21 cellular contexts compared by ENCODE assay signal in the genomic region with DNA sequence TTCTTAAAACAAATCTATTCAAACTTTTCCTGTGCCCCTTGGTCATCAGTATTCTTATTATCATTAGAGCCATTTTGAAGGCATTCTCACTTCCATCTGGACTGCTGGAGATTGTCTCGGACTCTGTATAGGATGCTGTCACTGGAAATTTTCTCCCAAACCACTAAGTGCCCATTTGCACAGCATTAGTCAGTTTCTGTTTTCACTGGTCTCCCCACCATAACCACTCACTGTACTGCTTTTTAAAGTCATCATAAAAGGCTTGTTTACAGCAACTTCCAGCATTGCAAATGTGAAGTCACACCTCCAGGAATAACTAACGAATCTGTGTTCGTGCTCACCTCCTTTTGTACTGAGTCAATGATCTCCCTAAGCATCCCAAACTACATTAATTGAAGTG.
"Had no signal": no experiment of that assay in that cellular context is flagged by ENCODE, and none has a peak within 500 bp of the region (broad histone marks: within the 10 kb centered on the region; RNA-seq: fewer than 3 reads in every experiment).

No MANE protein-coding gene starts in this region.

- H3K36me3 Mint-ChIP-seq: activated naive CD8-positive, alpha-beta T cell treated with anti-CD3 and anti-CD28 coated beads for 36 hours; brain had no signal

- H3K4me3 Mint-ChIP-seq: activated CD4-positive, alpha-beta memory T cell treated with anti-CD3 and anti-CD28 coated beads, Interleukin-2, amount 10 ng/mL, durations not matched to agents 7 days and 5 days; activated CD8-positive, alpha-beta memory T cell treated with anti-CD3 and anti-CD28 coated beads, Interleukin-2, amount 10 ng/mL, durations not matched to agents 7 days and 5 days; activated naive CD8-positive, alpha-beta T cell treated with anti-CD3 and anti-CD28 coated beads for 36 hours; brain; central memory CD8-positive, alpha-beta T cell; nephron progenitor cell had no signal

- DNase-seq: activated CD4-positive, alpha-beta memory T cell treated with anti-CD3 and anti-CD28 coated beads, Interleukin-2, amount 10 ng/mL, durations not matched to agents 7 days and 5 days; activated CD4-positive, alpha-beta T cell treated with anti-CD3 and anti-CD28 coated beads for 48 hours; activated CD4-positive, CD25-positive, alpha-beta regulatory T cell; activated CD8-positive, alpha-beta memory T cell treated with anti-CD3 and anti-CD28 coated beads, Interleukin-2, amount 10 ng/mL, durations not matched to agents 7 days and 5 days; activated naive CD4-positive, alpha-beta T cell; activated naive CD8-positive, alpha-beta T cell treated with anti-CD3 and anti-CD28 coated beads for 36 hours; amniotic stem cell; colonic mucosa; gastrocnemius medialis; heart left ventricle; left lung; midbrain; nephron progenitor cell; nucleus accumbens; stimulated activated CD4-positive, alpha-beta T cell treated with anti-CD3 and anti-CD28 coated beads, Interleukin-2, amount 100 ng/mL, for 24 hours; stimulated activated naive CD8-positive, alpha-beta T cell treated with anti-CD3 and anti-CD28 coated beads, Interleukin-15, Interleukin-2, amounts not matched to agents 100 U/mL and 50 U/mL, for 24 hours; substantia nigra; T-helper 9 cell; tibial artery had no signal

- ATAC-seq: activated CD8-positive, alpha-beta memory T cell treated with anti-CD3 and anti-CD28 coated beads, Interleukin-2, amount 10 ng/mL, durations not matched to agents 7 days and 5 days; gastrocnemius medialis; heart left ventricle; left lung; stimulated activated naive CD8-positive, alpha-beta T cell treated with anti-CD3 and anti-CD28 coated beads, Interleukin-15, Interleukin-2, amounts not matched to agents 100 U/mL and 50 U/mL, for 24 hours had no signal

- H3K4me3 ChIP-seq: colonic mucosa, gastrocnemius medialis, heart left ventricle, left lung, tibial artery had no signal

- H3K9me3 ChIP-seq: colonic mucosa, gastrocnemius medialis, heart left ventricle, left lung, tibial artery had no signal

- H3K27me3 Mint-ChIP-seq: activated CD4-positive, alpha-beta memory T cell treated with anti-CD3 and anti-CD28 coated beads, Interleukin-2, amount 10 ng/mL, durations not matched to agents 7 days and 5 days; activated CD8-positive, alpha-beta memory T cell treated with anti-CD3 and anti-CD28 coated beads, Interleukin-2, amount 10 ng/mL, durations not matched to agents 7 days and 5 days; activated naive CD8-positive, alpha-beta T cell treated with anti-CD3 and anti-CD28 coated beads for 36 hours had no signal

- H3K27ac Mint-ChIP-seq: activated CD4-positive, alpha-beta memory T cell treated with anti-CD3 and anti-CD28 coated beads, Interleukin-2, amount 10 ng/mL, durations not matched to agents 7 days and 5 days; activated CD8-positive, alpha-beta memory T cell treated with anti-CD3 and anti-CD28 coated beads, Interleukin-2, amount 10 ng/mL, durations not matched to agents 7 days and 5 days; activated naive CD8-positive, alpha-beta T cell treated with anti-CD3 and anti-CD28 coated beads for 36 hours; brain; nephron progenitor cell had no signal

- H3K4me1 Mint-ChIP-seq: central memory CD8-positive, alpha-beta T cell; nephron progenitor cell had no signal
